Comparison of ENCODE assay signal across 25 cellular contexts in the genomic region with DNA sequence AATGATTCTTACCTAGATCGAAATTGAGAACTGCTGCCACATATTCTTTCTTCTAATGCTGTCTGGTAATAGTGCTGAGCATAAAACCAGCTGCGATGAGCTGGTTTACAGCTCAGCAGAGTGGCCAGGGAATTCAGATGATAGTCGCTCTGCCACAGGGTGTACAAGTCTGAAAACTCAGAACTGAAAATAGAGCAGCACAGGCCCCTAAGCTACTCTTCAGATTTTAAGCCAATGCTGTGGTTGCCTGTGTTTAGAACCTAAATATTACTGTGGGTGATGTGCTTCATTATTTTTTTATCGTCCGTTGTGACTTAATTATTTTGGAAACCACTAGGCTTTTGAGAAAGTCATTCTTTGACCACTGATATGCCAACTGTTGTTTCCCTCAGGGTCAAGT.
DNase-seq lines count a peak whose midpoint lies in the region; ATAC-seq and TF ChIP-seq lines count a peak whose summit lies in the region.
"Had no signal": no experiment of that assay in that cellular context is flagged by ENCODE, and none has a peak within 500 bp of the region (broad histone marks: within the 10 kb centered on the region; RNA-seq: fewer than 3 reads in every experiment).

No MANE protein-coding gene starts in this region.

- H4K20me1 ChIP-seq in OCI-LY3 (ENCODE audit: insufficient read depth, low read length) = no peaks in the 10 kb centered on the region

- TF ChIP-seq CTCF in GM12865 (IDR thresholded peaks at IDR 0.05; ENCODE audit: insufficient read depth, low read depth, low read length, missing control alignments) (no peak), OCI-LY3 (IDR thresholded peaks at IDR 0.05; ENCODE audit: low read depth, low read length) (no peak), psoas muscle (IDR thresholded peaks at IDR 0.05) (no peak), left lung (IDR thresholded peaks at IDR 0.05) (no peak)

- H3K9me3 ChIP-seq in OCI-LY3 (ENCODE audit: insufficient read depth, low read length) (no peaks in the 10 kb centered on the region), psoas muscle (no peaks in the 10 kb centered on the region), left lung (no peaks in the 10 kb centered on the region)
- H3K9me3 ChIP-seq: MG63 had no signal

- H3K9ac ChIP-seq in OCI-LY3 (ENCODE audit: low read length) = no peak overlapping the region

- H3K27me3 ChIP-seq in OCI-LY3 (ENCODE audit: low read depth, low read length) = no peaks in the 10 kb centered on the region
- no peaks in the 10 kb centered on the region for H3K27me3 ChIP-seq in psoas muscle (ENCODE audit: insufficient read depth in 3 of 3, low read length in 2 of 3)
- no peaks in the 10 kb centered on the region for H3K27me3 ChIP-seq in left lung
- H3K27me3 ChIP-seq: MG63, SJCRH30 had no signal

- H3K4me3 ChIP-seq in GM12865 (ENCODE audit: low read depth, low read length) (no peak overlapping the region), OCI-LY3 (ENCODE audit: low read length) (no peak overlapping the region), psoas muscle (no peak overlapping the region), left lung (no peak overlapping the region)
- H3K4me3 ChIP-seq: MG63, SJCRH30 had no signal

- intact Hi-C loops in psoas muscle (cut with DNase I) = no loop called here
- intact Hi-C loops in left lung (cut with DNase I) = no loop called here

- peak; percentile 3 for ATAC-seq in GM19395 (IDR thresholded peaks at IDR 0.05; ENCODE audit: unreplicated experiment)
- peak; percentile 3 for ATAC-seq in HG02884 (IDR thresholded peaks at IDR 0.05; ENCODE audit: unreplicated experiment)
- no peak for ATAC-seq in psoas muscle
- ATAC-seq in left lung = no peak
- no peak for ATAC-seq in GM18498 (IDR thresholded peaks at IDR 0.05; ENCODE audit: unreplicated experiment)
- ATAC-seq: PC-3, Right ventricle myocardium inferior had no signal

- H3K27ac ChIP-seq in OCI-LY3 (ENCODE audit: low read length) = peak overlapping the region; percentile 55; the same call in 1 of the 2 replicates
- H3K27ac ChIP-seq in psoas muscle = no peak overlapping the region
- H3K27ac ChIP-seq in left lung = no peak overlapping the region
- H3K27ac ChIP-seq: 22Rv1, C4-2B, SJCRH30 had no signal

- no peaks in the 10 kb centered on the region for H3K79me2 ChIP-seq in OCI-LY3 (ENCODE audit: low read length)

- H3K36me3 ChIP-seq in OCI-LY3 (replicated peaks; ENCODE audit: low read depth, low read length) (no peaks in the 10 kb centered on the region), psoas muscle (ENCODE audit: insufficient read depth in 1 of 2, low read depth in 1 of 2) (no peaks in the 10 kb centered on the region), left lung (no peaks in the 10 kb centered on the region)
- H3K36me3 ChIP-seq: MG63, SJCRH30 had no signal

- H3K4me1 ChIP-seq in OCI-LY3 (ENCODE audit: low read length) (peaks cover 17% of the 10 kb centered on the region), psoas muscle (no peaks in the 10 kb centered on the region), left lung (no peaks in the 10 kb centered on the region)

- DNase-seq in GM12865 (ENCODE audit: low read depth) (peak; percentile 9), psoas muscle (no peak), DMS53 treated with DMSO at 0.1 percent for 48 hours (lab: John Stamatoyannopoulos, UW; ENCODE audit: unreplicated experiment) (no peak), left lung (no peak)
- DNase-seq: CD8-positive, alpha-beta memory T cell; DMS 273 treated with DMSO at 0.1 percent for 48 hours; DMS79 treated with DMSO at 0.1 percent for 48 hours; GF-D8; KBM-7; MG63; NCI-H1105 treated with DMSO at 0.1 percent for 48 hours; NCI-H146; NCI-H1930; NCI-H2107; NCI-H524; NCI-H748 treated with DMSO at 0.1 percent for 48 hours; PC-3 had no signal

- H3K4me2 ChIP-seq in OCI-LY3 (ENCODE audit: low read length) = peak overlapping the region; percentile 53; the same call in 1 of the 2 replicates

- 82 to 88% (median 87%) methylated on average over 5 of the region's 5 CpGs for WGBS in psoas muscle, 3 donors

- no peak overlapping the region for H2AFZ ChIP-seq in OCI-LY3 (ENCODE audit: low read depth, low read length)

Comparison
In these comparisons a context has a peak if more than half of its experiments do, and no peak if none do; other contexts are left out.
1. ATAC-seq: peak in GM19395 (single experiment) and HG02884 (single experiment); none in psoas muscle (0 of 4), left lung (single experiment) and GM18498 (single experiment).